Comparison of ENCODE assay signal across 18 cellular contexts in the genomic region with DNA sequence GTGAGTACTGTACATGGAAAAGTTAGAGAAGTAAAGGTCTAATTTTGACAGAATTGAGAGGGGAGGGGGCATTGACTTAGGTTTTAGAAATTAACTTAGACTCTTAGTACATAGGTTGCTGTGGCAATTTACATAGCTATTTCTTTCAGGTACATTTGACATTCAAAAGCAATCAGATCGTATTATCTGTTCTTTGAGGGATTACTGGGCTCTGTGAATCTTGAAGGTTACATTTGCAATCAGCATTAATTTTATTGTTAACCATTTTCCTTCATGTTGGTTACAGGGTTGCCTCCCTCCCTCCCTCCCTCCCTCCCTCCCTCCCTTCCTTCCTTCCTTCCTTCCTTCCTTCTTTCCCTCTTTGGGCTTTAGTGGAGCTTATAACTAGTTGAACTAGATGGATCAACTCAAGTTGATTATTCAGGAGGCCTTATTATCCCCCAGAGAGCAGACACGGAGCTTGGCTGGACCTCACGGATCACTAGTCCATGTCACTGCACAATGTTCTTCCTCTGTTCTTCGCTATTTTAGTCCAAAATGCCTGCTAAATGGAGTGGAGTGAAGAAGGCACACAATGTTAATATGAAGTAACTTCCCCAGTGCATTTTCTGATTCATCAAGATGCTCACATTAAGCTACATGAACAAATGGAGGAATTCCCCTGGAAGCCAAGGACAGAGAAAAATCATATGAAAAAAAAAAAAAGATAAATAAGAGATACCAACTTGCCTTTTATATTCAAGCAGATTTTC.
DNase-seq lines count a peak whose midpoint lies in the region; ATAC-seq and TF ChIP-seq lines count a peak whose summit lies in the region.
"Had no signal": no experiment of that assay in that cellular context is flagged by ENCODE, and none has a peak within 500 bp of the region (broad histone marks: within the 10 kb centered on the region; RNA-seq: fewer than 3 reads in every experiment).

No MANE protein-coding gene starts in this region.

- peaks cover 4% of the 10 kb centered on the region for H3K27me3 Mint-ChIP-seq in activated CD8-positive, alpha-beta T cell treated with anti-CD3 and anti-CD28 coated beads, Interleukin-2, amount 10 ng/mL, durations not matched to agents 7 days and 5 days (ENCODE audit: low read depth)
- peaks cover 2% of the 10 kb centered on the region for H3K27me3 Mint-ChIP-seq in activated T-helper 1 cell treated with anti-CD3 and anti-CD28 coated beads, Interleukin-12 subunit alpha, Interleukin-12 subunit beta, Interleukin-2, Interleukin-4 antibody, amounts not matched to agents 30 ng/mL and 10 ng/mL and 1 ng/mL, durations not matched to agents 14 hours and 24 hours and 36 hours (ENCODE audit: insufficient read depth)

- peak; percentile 44 for ATAC-seq in left ventricle myocardium superior
- ATAC-seq in Right ventricle myocardium superior (ENCODE audit: poor library complexity), result no peak
- ATAC-seq in activated CD8-positive, alpha-beta T cell treated with anti-CD3 and anti-CD28 coated beads, Interleukin-2, amount 10 ng/mL, durations not matched to agents 7 days and 5 days, result no peak
- ATAC-seq in GM18502 (IDR thresholded peaks at IDR 0.05; ENCODE audit: poor library complexity, unreplicated experiment), result no peak
- ATAC-seq: CD8-positive, alpha-beta T cell; HCT116; K562 had no signal

- no peaks in the 10 kb centered on the region for H3K4me1 Mint-ChIP-seq in activated CD8-positive, alpha-beta T cell treated with anti-CD3 and anti-CD28 coated beads, Interleukin-2, amount 10 ng/mL, durations not matched to agents 7 days and 5 days (ENCODE audit: low read depth)
- no peaks in the 10 kb centered on the region for H3K4me1 Mint-ChIP-seq in activated T-helper 1 cell treated with anti-CD3 and anti-CD28 coated beads, Interleukin-12 subunit alpha, Interleukin-12 subunit beta, Interleukin-2, Interleukin-4 antibody, amounts not matched to agents 30 ng/mL and 10 ng/mL and 1 ng/mL, durations not matched to agents 14 hours and 24 hours and 36 hours (ENCODE audit: low read depth)

- H3K4me3 ChIP-seq in choroid plexus epithelial cell (ENCODE audit: low read depth, low read length), result no peak overlapping the region
- H3K4me3 ChIP-seq: K562 had no signal

- no peaks in the 10 kb centered on the region for H3K36me3 Mint-ChIP-seq in activated CD8-positive, alpha-beta T cell treated with anti-CD3 and anti-CD28 coated beads, Interleukin-2, amount 10 ng/mL, durations not matched to agents 7 days and 5 days (ENCODE audit: low read depth)
- H3K36me3 Mint-ChIP-seq in activated T-helper 1 cell treated with anti-CD3 and anti-CD28 coated beads, Interleukin-12 subunit alpha, Interleukin-12 subunit beta, Interleukin-2, Interleukin-4 antibody, amounts not matched to agents 30 ng/mL and 10 ng/mL and 1 ng/mL, durations not matched to agents 14 hours and 24 hours and 36 hours (ENCODE audit: low read depth), result no peaks in the 10 kb centered on the region
- H3K36me3 Mint-ChIP-seq: CD8-positive, alpha-beta T cell had no signal

- H3K9me3 Mint-ChIP-seq in activated CD8-positive, alpha-beta T cell treated with anti-CD3 and anti-CD28 coated beads, Interleukin-2, amount 10 ng/mL, durations not matched to agents 7 days and 5 days (ENCODE audit: insufficient read depth), result no peaks in the 10 kb centered on the region
- peaks cover 8% of the 10 kb centered on the region for H3K9me3 Mint-ChIP-seq in activated T-helper 1 cell treated with anti-CD3 and anti-CD28 coated beads, Interleukin-12 subunit alpha, Interleukin-12 subunit beta, Interleukin-2, Interleukin-4 antibody, amounts not matched to agents 30 ng/mL and 10 ng/mL and 1 ng/mL, durations not matched to agents 14 hours and 24 hours and 36 hours

- TF ChIP-seq CTCF in choroid plexus epithelial cell (conservative IDR thresholded peaks at IDR 0.05; ENCODE audit: low read depth, low read length), result no peak

- intact Hi-C loops in left ventricle myocardium superior (cut with micrococcal nuclease) (no loop called here), Right ventricle myocardium superior (cut with DNase I) (no loop called here)
- intact Hi-C loops in activated T-helper 1 cell treated with anti-CD3 and anti-CD28 coated beads, Interleukin-12 subunit alpha, Interleukin-12 subunit beta, Interleukin-2, Interleukin-4 antibody, amounts not matched to agents 30 ng/mL and 10 ng/mL and 1 ng/mL, durations not matched to agents 14 hours and 24 hours and 36 hours (cut with micrococcal nuclease), result no loop called here

- POLR2A ChIA-PET in activated CD8-positive, alpha-beta T cell treated with anti-CD3 and anti-CD28 coated beads, Interleukin-2, amount 10 ng/mL, durations not matched to agents 7 days and 5 days (lab: Charles Lee), result no interaction called here

- CTCF ChIA-PET in activated CD8-positive, alpha-beta T cell treated with anti-CD3 and anti-CD28 coated beads, Interleukin-2, amount 10 ng/mL, durations not matched to agents 7 days and 5 days (lab: Charles Lee), result no interaction called here

- no peak overlapping the region for H3K27ac Mint-ChIP-seq in activated CD8-positive, alpha-beta T cell treated with anti-CD3 and anti-CD28 coated beads, Interleukin-2, amount 10 ng/mL, durations not matched to agents 7 days and 5 days
- no peak overlapping the region for H3K27ac Mint-ChIP-seq in activated T-helper 1 cell treated with anti-CD3 and anti-CD28 coated beads, Interleukin-12 subunit alpha, Interleukin-12 subunit beta, Interleukin-2, Interleukin-4 antibody, amounts not matched to agents 30 ng/mL and 10 ng/mL and 1 ng/mL, durations not matched to agents 14 hours and 24 hours and 36 hours
- H3K27ac Mint-ChIP-seq: CD8-positive, alpha-beta T cell had no signal

- H3K4me3 Mint-ChIP-seq in activated CD8-positive, alpha-beta T cell treated with anti-CD3 and anti-CD28 coated beads, Interleukin-2, amount 10 ng/mL, durations not matched to agents 7 days and 5 days, result no peak overlapping the region
- H3K4me3 Mint-ChIP-seq in activated T-helper 1 cell treated with anti-CD3 and anti-CD28 coated beads, Interleukin-12 subunit alpha, Interleukin-12 subunit beta, Interleukin-2, Interleukin-4 antibody, amounts not matched to agents 30 ng/mL and 10 ng/mL and 1 ng/mL, durations not matched to agents 14 hours and 24 hours and 36 hours, result no peak overlapping the region
- H3K4me3 Mint-ChIP-seq: CD8-positive, alpha-beta T cell had no signal

- no peak for DNase-seq in left ventricle myocardium superior
- DNase-seq in Right ventricle myocardium superior, result no peak
- DNase-seq in choroid plexus epithelial cell (ENCODE audit: low read depth), result peak; percentile 11
- peak; percentile 42 for DNase-seq in kidney glomerular epithelial cell (lab: John Stamatoyannopoulos, UW)
- no peak for DNase-seq in activated CD8-positive, alpha-beta T cell treated with anti-CD3 and anti-CD28 coated beads, Interleukin-2, amount 10 ng/mL, durations not matched to agents 7 days and 5 days
- DNase-seq in activated T-helper 1 cell treated with anti-CD3 and anti-CD28 coated beads, Interleukin-12 subunit alpha, Interleukin-12 subunit beta, Interleukin-2, Interleukin-4 antibody, amounts not matched to agents 30 ng/mL and 10 ng/mL and 1 ng/mL, durations not matched to agents 14 hours and 24 hours and 36 hours (ENCODE audit: low spot score), result no peak
- DNase-seq in islet precursor cell, result no peak
- DNase-seq: CD8-positive, alpha-beta T cell; GOT3; NCI-H1105 treated with DMSO at 0.1 percent for 48 hours; NCI-H1694; NCI-H2081 treated with DMSO at 0.1 percent for 48 hours; NCI-H510A treated with DMSO at 0.1 percent for 48 hours; NCI-H774; SHP77 had no signal

Comparison
In these comparisons a context has a peak if more than half of its experiments do, and no peak if none do; other contexts are left out.
1. DNase-seq: peak in choroid plexus epithelial cell (single experiment) and kidney glomerular epithelial cell (single experiment); none in left ventricle myocardium superior (single experiment), Right ventricle myocardium superior (single experiment), activated CD8-positive, alpha-beta T cell treated with anti-CD3 and anti-CD28 coated beads, Interleukin-2, amount 10 ng/mL, durations not matched to agents 7 days and 5 days (single experiment), activated T-helper 1 cell treated with anti-CD3 and anti-CD28 coated beads, Interleukin-12 subunit alpha, Interleukin-12 subunit beta, Interleukin-2, Interleukin-4 antibody, amounts not matched to agents 30 ng/mL and 10 ng/mL and 1 ng/mL, durations not matched to agents 14 hours and 24 hours and 36 hours (single experiment) and islet precursor cell (single experiment).